8 cellular contexts compared by ENCODE assay signal in genomic region chr2:42928692-42929576, GRCh38.
DNase-seq lines count a peak whose midpoint lies in the region; ATAC-seq and FAIRE-seq lines count a peak whose summit lies in the region.

No MANE protein-coding gene starts in this region.

- intact Hi-C loops in Right ventricle myocardium inferior (cut with DNase I), result no loop called here
- intact Hi-C loops in cardiac septum (cut with DNase I), result no loop called here
- intact Hi-C loops in left cardiac atrium (cut with DNase I), result loop anchor here (5.0 to 10.0 kb wide), 3 partner anchors 52 to 102 kb away; no protein-coding TSS in a partner anchor

- no peak overlapping the region for H3K4me3 ChIP-seq in small intestine (ENCODE audit: low read depth in 1 of 2, low read length in 2 of 2)

- no peaks in the 10 kb centered on the region for H3K9me3 ChIP-seq in small intestine (ENCODE audit: control insufficient read depth, low read depth)

- no peaks in the 10 kb centered on the region for H3K27me3 ChIP-seq in small intestine (ENCODE audit: control insufficient read depth in 2 of 2, insufficient read depth in 2 of 2, low read length in 2 of 2)

- DNase-seq in Right ventricle myocardium inferior (ENCODE audit: missing footprints) (peak; percentile 67), cardiac septum (ENCODE audit: low spot score) (no peak), SK-N-DZ (ENCODE audit: low spot score) (peak; percentile 69), left cardiac atrium (peak; percentile 24), small intestine (peak; percentile 83), activated T-cell treated with anti-CD3 and anti-CD28 coated beads for 4 hours (no peak), T1000 (lab: John Stamatoyannopoulos, UW) (no peak)

- FAIRE-seq in small intestine (lab: Jason Lieb, UNC), result no peak

- peak overlapping the region; percentile 63 to 90 for H3K27ac ChIP-seq in small intestine (ENCODE audit: low read depth in 1 of 2, low read length in 1 of 2)

- H3K36me3 ChIP-seq in small intestine (ENCODE audit: control insufficient read depth in 2 of 2, insufficient read depth in 2 of 2, low read length in 2 of 2), result no peaks in the 10 kb centered on the region

- peaks cover 20 to 28% of the 10 kb centered on the region in 2 donors for H3K4me1 ChIP-seq in small intestine (ENCODE audit: control insufficient read depth in 2 of 2, insufficient read depth in 1 of 2, low read depth in 1 of 2, low read length in 1 of 2)

- no peak for ATAC-seq in Right ventricle myocardium inferior
- no peak for ATAC-seq in left cardiac atrium
- ATAC-seq in HG03175 (IDR thresholded peaks at IDR 0.05; ENCODE audit: unreplicated experiment), result no peak

- WGBS in small intestine, 3 donors, result 24 to 48% (median 45%) methylated on average over 13 of the region's 13 CpGs

Comparison
In these comparisons a context has a peak if more than half of its experiments do, and no peak if none do; other contexts are left out.
1. DNase-seq: peak in Right ventricle myocardium inferior (single experiment), SK-N-DZ (single experiment), left cardiac atrium (single experiment) and small intestine (single experiment); none in cardiac septum (single experiment), activated T-cell treated with anti-CD3 and anti-CD28 coated beads for 4 hours (single experiment) and T1000 (single experiment).
2. intact Hi-C loops: an anchor here in left cardiac atrium (5.0 to 10.0 kb wide); none called in Right ventricle myocardium inferior and cardiac septum.